Comparison of ENCODE assay signal across 16 cellular contexts in the genomic region with DNA sequence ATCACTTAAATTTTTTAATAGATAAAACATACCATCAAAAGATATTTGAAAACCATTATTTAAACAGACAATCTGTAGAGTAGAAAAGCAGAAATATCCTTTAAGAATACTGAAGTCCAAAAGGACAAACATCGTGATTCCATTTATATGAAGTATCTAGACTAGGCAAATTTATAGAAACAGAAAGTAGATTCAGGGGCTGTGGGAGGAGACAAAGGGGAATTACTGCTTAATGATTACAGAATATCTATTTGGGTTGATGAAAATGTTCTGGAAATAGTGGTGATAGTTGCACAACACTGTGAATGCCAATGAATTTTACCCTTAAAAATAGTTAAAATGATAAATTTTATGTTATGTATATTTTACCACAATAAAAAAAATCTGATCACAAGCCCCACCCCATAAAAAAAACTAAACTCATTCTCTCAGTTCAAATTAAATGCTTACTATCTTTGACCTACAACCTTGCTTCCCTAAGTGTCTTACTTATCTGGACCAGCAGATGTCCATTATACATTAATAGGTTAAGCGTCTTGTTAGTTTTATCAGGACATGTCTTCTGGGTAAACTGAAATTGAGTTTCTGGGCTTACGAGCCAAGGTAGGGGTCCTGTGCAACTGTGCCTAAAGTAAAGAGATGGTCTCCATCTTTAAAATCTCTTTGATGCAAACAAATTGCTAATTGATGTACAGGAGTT.
DNase-seq lines count a peak whose midpoint lies in the region; ATAC-seq, FAIRE-seq and TF ChIP-seq lines count a peak whose summit lies in the region.
"Had no signal": no experiment of that assay in that cellular context is flagged by ENCODE, and none has a peak within 500 bp of the region (broad histone marks: within the 10 kb centered on the region; RNA-seq: fewer than 3 reads in every experiment).

No MANE protein-coding gene starts in this region.

- TF ChIP-seq POLR2A in adrenal gland (IDR thresholded peaks at IDR 0.05) = no peak

- H3K27me3 ChIP-seq in SK-N-SH (ENCODE audit: insufficient read depth) = no peaks in the 10 kb centered on the region
- no peaks in the 10 kb centered on the region for H3K27me3 ChIP-seq in CD4-positive, alpha-beta T cell (ENCODE audit: control insufficient read depth, insufficient read depth, low read length)
- no peaks in the 10 kb centered on the region for H3K27me3 ChIP-seq in adrenal gland
- H3K27me3 ChIP-seq: BLaER1 treated with 17β-estradiol and CSF1 and Interleukin-3, amounts not matched to agents 10 nM and 100 nM had no signal

- H3K36me3 Mint-ChIP-seq in stimulated activated naive B cell treated with anti-CD40 and anti-IgM and Interleukin-4, amounts not matched to agents 10 μg/mL and 1 μg/mL and 100 μg/mL, for 72 hours = peaks cover 31 to 47% of the 10 kb centered on the region in 2 donors
- H3K36me3 Mint-ChIP-seq in CD4-positive, alpha-beta T cell (ENCODE audit: low read depth) = peaks cover 9% of the 10 kb centered on the region

- TF ChIP-seq EP300 in SK-N-SH (IDR thresholded peaks at IDR 0.05; ENCODE audit: borderline replicate concordance in 1 of 2, low read depth in 1 of 2, low read length in 1 of 2) = peak in 1 of 2 experiments; percentile 76; a peak in 2 of 4 replicates

- POLR2A ChIA-PET in SK-N-SH (lab: Yijun Ruan, JAX) = no interaction called here
- POLR2A ChIA-PET in CD4-positive, alpha-beta T cell (lab: Charles Lee) = no interaction called here

- ATAC-seq in stimulated activated naive B cell treated with anti-CD40 and anti-IgM and Interleukin-4, amounts not matched to agents 10 μg/mL and 1 μg/mL and 100 μg/mL, for 72 hours (replicated peaks) = peak; percentile 38 to 53
- ATAC-seq in CD4-positive, alpha-beta T cell (ENCODE audit: poor library complexity) = no peak
- ATAC-seq in HG02798 (IDR thresholded peaks at IDR 0.05; ENCODE audit: poor library complexity, unreplicated experiment) = no peak

- H3K27me3 Mint-ChIP-seq in stimulated activated naive B cell treated with anti-CD40 and anti-IgM and Interleukin-4, amounts not matched to agents 10 μg/mL and 1 μg/mL and 100 μg/mL, for 72 hours = no peaks in the 10 kb centered on the region
- no peaks in the 10 kb centered on the region for H3K27me3 Mint-ChIP-seq in CD4-positive, alpha-beta T cell

- H3K36me3 ChIP-seq in SK-N-SH (replicated peaks in 1 of 2; ENCODE audit: control insufficient read depth in 1 of 2, insufficient read depth in 2 of 2, low read length in 1 of 2) (no peaks in the 10 kb centered on the region), adrenal gland (replicated peaks in 1 of 2) (no peaks in the 10 kb centered on the region)

- intact Hi-C loops in CD4-positive, alpha-beta T cell (cut with DNase I, micrococcal nuclease) = no loop called here
- intact Hi-C loops in adrenal gland (cut with DNase I) = no loop called here

- H3K4me2 ChIP-seq in SK-N-SH = no peak overlapping the region

- no peaks in the 10 kb centered on the region for H3K9me2 ChIP-seq in SK-N-SH

- H4K20me1 ChIP-seq in SK-N-SH (ENCODE audit: insufficient read depth) = no peaks in the 10 kb centered on the region

- TF ChIP-seq RAD21 in SK-N-SH (IDR thresholded peaks at IDR 0.05; ENCODE audit: low read length) = no peak

- H3K27ac ChIP-seq in SK-N-SH (ENCODE audit: low read depth in 2 of 2, low read length in 1 of 2) (no peak overlapping the region), adrenal gland (no peak overlapping the region)
- no peak overlapping the region for H3K27ac ChIP-seq in CD4-positive, alpha-beta T cell (ENCODE audit: low read depth, low read length)
- H3K27ac ChIP-seq: GM23248 had no signal

- no peaks in the 10 kb centered on the region for H3K9me3 ChIP-seq in SK-N-SH
- no peaks in the 10 kb centered on the region for H3K9me3 ChIP-seq in CD4-positive, alpha-beta T cell (ENCODE audit: control insufficient read depth, low read length)
- H3K9me3 ChIP-seq in adrenal gland (replicated peaks in 1 of 3) = no peaks in the 10 kb centered on the region

- CTCF ChIA-PET in SK-N-SH (lab: Yijun Ruan, JAX) = interaction anchor here (0.6 kb wide), 1 partner anchor 354 kb away, joined by 3 read pairs; no protein-coding TSS in a partner anchor
- CTCF ChIA-PET in CD4-positive, alpha-beta T cell (lab: Charles Lee) = no interaction called here

- no peak overlapping the region for H3K9ac ChIP-seq in SK-N-SH
- H3K9ac ChIP-seq: BLaER1 treated with 17β-estradiol and CSF1 and Interleukin-3, amounts not matched to agents 10 nM and 100 nM; GM23248 had no signal

- H3K4me3 ChIP-seq in SK-N-SH (ENCODE audit: low read depth in 2 of 2, low read length in 1 of 2) = no peak overlapping the region
- H3K4me3 ChIP-seq in adrenal gland = no peak overlapping the region
- H3K4me3 ChIP-seq: BLaER1 treated with 17β-estradiol and CSF1 and Interleukin-3, amounts not matched to agents 10 nM and 100 nM; GM23248 had no signal

- H3K4me1 Mint-ChIP-seq in stimulated activated naive B cell treated with anti-CD40 and anti-IgM and Interleukin-4, amounts not matched to agents 10 μg/mL and 1 μg/mL and 100 μg/mL, for 72 hours = peaks cover 31 to 49% of the 10 kb centered on the region in 2 donors
- H3K4me1 Mint-ChIP-seq in CD4-positive, alpha-beta T cell (ENCODE audit: low read depth) = peaks cover 16% of the 10 kb centered on the region

- 91% methylated on average over 3 of the region's 3 CpGs for WGBS in SK-N-SH (ENCODE audit: low lambda C conversion rate)
- 74 to 90% (median 83%) methylated on average over 3 of the region's 3 CpGs for WGBS in adrenal gland, 4 donors

- no peak for TF ChIP-seq CTCF in SK-N-SH (IDR thresholded peaks at IDR 0.05)
- no peak for TF ChIP-seq CTCF in CD4-positive, alpha-beta T cell (IDR thresholded peaks at IDR 0.05)
- TF ChIP-seq CTCF in adrenal gland (IDR thresholded peaks at IDR 0.05) = no peak

- FAIRE-seq in GM18507 (lab: Jason Lieb, UNC) (peak; percentile 18), endometrium (lab: Jason Lieb, UNC) (peak; percentile 23)

- no peak overlapping the region for H2AFZ ChIP-seq in SK-N-SH (ENCODE audit: low read depth)
- H2AFZ ChIP-seq: GM23248 had no signal

- no peak for DNase-seq in GM18507 (ENCODE audit: extremely low spot score, insufficient read length, low read depth)
- peak; percentile 44 for DNase-seq in SK-N-SH
- no peak for DNase-seq in stimulated activated naive B cell treated with anti-CD40 and anti-IgM and Interleukin-4, amounts not matched to agents 10 μg/mL and 1 μg/mL and 100 μg/mL, for 72 hours
- DNase-seq in CD4-positive, alpha-beta T cell = no peak
- no peak for DNase-seq in adrenal gland
- DNase-seq: COR-L47, DMS153, GM23248, Karpas-422, NCI-H1930, NCI-H510A treated with DMSO at 0.1 percent for 48 hours, SIG-M5, SW 1271 had no signal

- H3K4me3 Mint-ChIP-seq in stimulated activated naive B cell treated with anti-CD40 and anti-IgM and Interleukin-4, amounts not matched to agents 10 μg/mL and 1 μg/mL and 100 μg/mL, for 72 hours = peak overlapping the region; percentile 23 to 30
- H3K4me3 Mint-ChIP-seq in CD4-positive, alpha-beta T cell = no peak overlapping the region

- H3K4me1 ChIP-seq in SK-N-SH (ENCODE audit: control insufficient read depth in 1 of 2, insufficient read depth in 2 of 2, low read depth in 1 of 2, low read length in 1 of 2) = peaks cover 0 to 11% of the 10 kb centered on the region in 2 experiments; a peak in 2 of 4 replicates
- H3K4me1 ChIP-seq in adrenal gland (replicated peaks in 1 of 2) = peaks cover 13 to 20% of the 10 kb centered on the region in 2 donors

- H3K79me2 ChIP-seq in SK-N-SH (ENCODE audit: insufficient read depth) = peaks cover 11% of the 10 kb centered on the region

- H3F3A ChIP-seq in SK-N-SH (replicated peaks; ENCODE audit: insufficient read depth) = no peaks in the 10 kb centered on the region

- H3K27ac Mint-ChIP-seq in stimulated activated naive B cell treated with anti-CD40 and anti-IgM and Interleukin-4, amounts not matched to agents 10 μg/mL and 1 μg/mL and 100 μg/mL, for 72 hours = peak overlapping the region; percentile 63
- H3K27ac Mint-ChIP-seq in CD4-positive, alpha-beta T cell = no peak overlapping the region

- H3K9me3 Mint-ChIP-seq in stimulated activated naive B cell treated with anti-CD40 and anti-IgM and Interleukin-4, amounts not matched to agents 10 μg/mL and 1 μg/mL and 100 μg/mL, for 72 hours = peaks cover 10% of the 10 kb centered on the region in 2 donors
- H3K9me3 Mint-ChIP-seq in CD4-positive, alpha-beta T cell = no peaks in the 10 kb centered on the region

TF ChIP-seq in SK-N-SH, 30 proteins besides CTCF, POLR2A, EP300 and RAD21:
- TF ChIP-seq RCOR1 (IDR thresholded peaks at IDR 0.05; ENCODE audit: low read length) (peak; percentile 81), GATA2 (CRISPR knock-in tag; IDR thresholded peaks at IDR 0.05) (peak; percentile 78), FOXM1 (IDR thresholded peaks at IDR 0.05; ENCODE audit: low read depth) (no peak), EZH2phosphoT487 (IDR thresholded peaks at IDR 0.05; ENCODE audit: borderline replicate concordance, low read depth) (no peak), CHD2 (IDR thresholded peaks at IDR 0.05; ENCODE audit: low read length, partially characterized antibody) (peak; percentile 57)

Comparison
In these comparisons a context has a peak if more than half of its experiments do, and no peak if none do; other contexts are left out.
1. ATAC-seq: peak in stimulated activated naive B cell treated with anti-CD40 and anti-IgM and Interleukin-4, amounts not matched to agents 10 μg/mL and 1 μg/mL and 100 μg/mL, for 72 hours (2 of 2); none in CD4-positive, alpha-beta T cell (single experiment) and HG02798 (single experiment).